ENCODE assay signal across 15 cellular contexts in genomic region chr9:7828344-7828743, GRCh38.
"Had no signal": no experiment of that assay in that cellular context is flagged by ENCODE, and none has a peak within 500 bp of the region (broad histone marks: within the 10 kb centered on the region; RNA-seq: fewer than 3 reads in every experiment).

No MANE protein-coding gene starts in this region.

- H3K27me3 ChIP-seq: pancreas, tibial artery had no signal

- H3K4me3 Mint-ChIP-seq: activated CD8-positive, alpha-beta T cell treated with anti-CD3 and anti-CD28 coated beads, Interleukin-2, amount 10 ng/mL, durations not matched to agents 7 days and 5 days; central memory CD8-positive, alpha-beta T cell; effector memory CD8-positive, alpha-beta T cell had no signal

- H3K9me3 ChIP-seq: lower lobe of right lung, pancreas, tibial artery had no signal

- H3K4me1 ChIP-seq: lower lobe of right lung, pancreas, tibial artery had no signal

- H3K4me3 ChIP-seq: lower lobe of right lung, pancreas, tibial artery had no signal

- H3K27ac Mint-ChIP-seq: activated CD8-positive, alpha-beta T cell treated with anti-CD3 and anti-CD28 coated beads, Interleukin-2, amount 10 ng/mL, durations not matched to agents 7 days and 5 days; effector memory CD8-positive, alpha-beta T cell had no signal

- DNase-seq: activated CD4-positive, alpha-beta T cell treated with anti-CD3 and anti-CD28 coated beads for 48 hours; activated CD8-positive, alpha-beta memory T cell treated with anti-CD3 and anti-CD28 coated beads, Interleukin-2, amount 50 U/mL, for 48 hours; activated CD8-positive, alpha-beta T cell treated with anti-CD3 and anti-CD28 coated beads, Interleukin-2, amount 10 ng/mL, durations not matched to agents 7 days and 5 days; effector memory CD8-positive, alpha-beta T cell; hypothalamus; kidney glomerular epithelial cell; lower lobe of right lung; midbrain; pancreas; small intestine; T-helper 1 cell; tibial artery; WERI-Rb-1 had no signal

- H3K4me1 Mint-ChIP-seq: central memory CD8-positive, alpha-beta T cell had no signal

- ATAC-seq: activated CD8-positive, alpha-beta T cell treated with anti-CD3 and anti-CD28 coated beads, Interleukin-2, amount 10 ng/mL, durations not matched to agents 7 days and 5 days; effector memory CD8-positive, alpha-beta T cell had no signal

- H3K36me3 ChIP-seq: lower lobe of right lung, pancreas, tibial artery, WERI-Rb-1 had no signal

- H3K27ac ChIP-seq: epithelial cell of prostate, lower lobe of right lung, pancreas, tibial artery, WERI-Rb-1 had no signal

- H3K9me3 Mint-ChIP-seq: central memory CD8-positive, alpha-beta T cell; effector memory CD8-positive, alpha-beta T cell had no signal
